Comparison of ENCODE assay signal across 9 cellular contexts in genomic region chr11:58525037-58525614, GRCh38. TPM values are rescaled to one million over a fixed set of nuclear protein-coding genes. Genes with fewer than 3 reads are reported as not detected.
DNase-seq lines count a peak whose midpoint lies in the region; ATAC-seq, FAIRE-seq and TF ChIP-seq lines count a peak whose summit lies in the region.
"Had no signal": no experiment of that assay in that cellular context is flagged by ENCODE, and none has a peak within 500 bp of the region (broad histone marks: within the 10 kb centered on the region; RNA-seq: fewer than 3 reads in every experiment).

No MANE protein-coding gene starts in this region.

- H3K27ac Mint-ChIP-seq in activated CD4-positive, alpha-beta T cell treated with anti-CD3 and anti-CD28 coated beads, Interleukin-2, amount 10 ng/mL, durations not matched to agents 7 days and 5 days: peak overlapping the region; percentile 90

- H3K27me3 ChIP-seq in prostate gland (replicated peaks; ENCODE audit: insufficient read depth): no peaks in the 10 kb centered on the region

- no peaks in the 10 kb centered on the region for H3K9me3 Mint-ChIP-seq in activated CD4-positive, alpha-beta T cell treated with anti-CD3 and anti-CD28 coated beads, Interleukin-2, amount 10 ng/mL, durations not matched to agents 7 days and 5 days

- H3K4me1 Mint-ChIP-seq in activated CD4-positive, alpha-beta T cell treated with anti-CD3 and anti-CD28 coated beads, Interleukin-2, amount 10 ng/mL, durations not matched to agents 7 days and 5 days: peaks cover 63% of the 10 kb centered on the region

- POLR2A ChIA-PET in activated CD4-positive, alpha-beta T cell treated with anti-CD3 and anti-CD28 coated beads, Interleukin-2, amount 10 ng/mL, durations not matched to agents 7 days and 5 days (lab: Charles Lee): interaction anchor here (0.6 kb wide), 2 partner anchors 30 to 73 kb away, joined by 3 read pairs; no protein-coding TSS in a partner anchor

- peak overlapping the region; percentile 66 for H3K4me3 Mint-ChIP-seq in activated CD4-positive, alpha-beta T cell treated with anti-CD3 and anti-CD28 coated beads, Interleukin-2, amount 10 ng/mL, durations not matched to agents 7 days and 5 days

- no peak for FAIRE-seq in HTR-8/SVneo (lab: Jason Lieb, UNC)

- H3K4me3 ChIP-seq in prostate gland: no peak overlapping the region

- no peak for TF ChIP-seq CTCF in prostate gland (IDR thresholded peaks at IDR 0.05)

- DNase-seq in GDM1 (lab: John Stamatoyannopoulos, UW): peak; percentile 49
- peak; percentile 57 for DNase-seq in activated CD4-positive, alpha-beta T cell treated with anti-CD3 and anti-CD28 coated beads, Interleukin-2, amount 10 ng/mL, durations not matched to agents 7 days and 5 days
- DNase-seq in putamen (ENCODE audit: low spot score): peak; percentile 11
- no peak for DNase-seq in prostate gland (ENCODE audit: low spot score)
- DNase-seq in ureter (ENCODE audit: low spot score): no peak
- DNase-seq in HTR-8/SVneo (ENCODE audit: insufficient read length, low spot score): no peak

- H3K27me3 Mint-ChIP-seq in activated CD4-positive, alpha-beta T cell treated with anti-CD3 and anti-CD28 coated beads, Interleukin-2, amount 10 ng/mL, durations not matched to agents 7 days and 5 days: no peaks in the 10 kb centered on the region

- ATAC-seq in GM19467 (IDR thresholded peaks at IDR 0.05; ENCODE audit: unreplicated experiment) (peak; percentile 89), HG03442 (IDR thresholded peaks at IDR 0.05; ENCODE audit: unreplicated experiment) (peak; percentile 85)

- intact Hi-C loops in prostate gland (cut with DNase I): no loop called here

- no peak overlapping the region for H3K27ac ChIP-seq in prostate gland

- WGBS in prostate gland: 12% methylated on average over 6 of the region's 6 CpGs

- TF ChIP-seq POLR2A in prostate gland (IDR thresholded peaks at IDR 0.05): no peak

- H3K4me1 ChIP-seq in prostate gland (replicated peaks): no peaks in the 10 kb centered on the region

- CTCF ChIA-PET in activated CD4-positive, alpha-beta T cell treated with anti-CD3 and anti-CD28 coated beads, Interleukin-2, amount 10 ng/mL, durations not matched to agents 7 days and 5 days (lab: Charles Lee): interaction anchor here (0.9 to 2.0 kb wide), 3 partner anchors 26 to 39 kb away, joined by 4 to 5 read pairs (median 5); no protein-coding TSS in a partner anchor

- peaks cover 41% of the 10 kb centered on the region for H3K36me3 Mint-ChIP-seq in activated CD4-positive, alpha-beta T cell treated with anti-CD3 and anti-CD28 coated beads, Interleukin-2, amount 10 ng/mL, durations not matched to agents 7 days and 5 days (ENCODE audit: low read depth)

- H3K9me3 ChIP-seq in prostate gland: no peaks in the 10 kb centered on the region

- H3K36me3 ChIP-seq in prostate gland: no peaks in the 10 kb centered on the region

RNA-seq across cellular contexts. Expression of gene OR5B21, which starts 17.2 kb away (rescaled TPM):
- under 1 TPM in 1 of 2 experiments, not detected in 1; 0.37 TPM for total RNA-seq in activated CD4-positive, alpha-beta T cell treated with anti-CD3 and anti-CD28 coated beads, Interleukin-2, amount 10 ng/mL, durations not matched to agents 7 days and 5 days
- not detected for total RNA-seq in prostate gland
- not detected for total RNA-seq in ureter
- total RNA-seq: H1 had no signal

RNA-seq across cellular contexts. Expression of gene LPXN, which starts 50.5 kb away (rescaled TPM):
- total RNA-seq in activated CD4-positive, alpha-beta T cell treated with anti-CD3 and anti-CD28 coated beads, Interleukin-2, amount 10 ng/mL, durations not matched to agents 7 days and 5 days: 100 to 1,000 TPM; 148 to 208 TPM
- 1 to 10 TPM; 5.4 to 9.4 TPM for total RNA-seq in prostate gland
- 14.7 TPM for total RNA-seq in ureter

RNA-seq across cellular contexts. Expression of gene ZFP91, which starts 53.7 kb away (rescaled TPM):
- 10 to 100 TPM; 48.8 to 60.9 TPM for total RNA-seq in activated CD4-positive, alpha-beta T cell treated with anti-CD3 and anti-CD28 coated beads, Interleukin-2, amount 10 ng/mL, durations not matched to agents 7 days and 5 days
- total RNA-seq in prostate gland: 10 to 100 TPM; 34.0 to 70.7 TPM
- 48.6 TPM for total RNA-seq in ureter

Comparison
In these comparisons a context has a peak if more than half of its experiments do, and no peak if none do; other contexts are left out.
1. DNase-seq: peak in GDM1 (single experiment), activated CD4-positive, alpha-beta T cell treated with anti-CD3 and anti-CD28 coated beads, Interleukin-2, amount 10 ng/mL, durations not matched to agents 7 days and 5 days (single experiment) and putamen (single experiment); none in prostate gland (single experiment), ureter (single experiment) and HTR-8/SVneo (single experiment).